Comparison of ENCODE assay signal across 8 cellular contexts in genomic region chr12:93139028-93139665, GRCh38.
DNase-seq lines count a peak whose midpoint lies in the region; ATAC-seq and TF ChIP-seq lines count a peak whose summit lies in the region.

No MANE protein-coding gene starts in this region.

- peaks cover 5% of the 10 kb centered on the region for H3K27me3 Mint-ChIP-seq in activated CD4-positive, alpha-beta T cell treated with anti-CD3 and anti-CD28 coated beads, Interleukin-2, amount 10 ng/mL, durations not matched to agents 24 days and 14 days
- H3K27me3 Mint-ChIP-seq in mesothelial cell of epicardium (ENCODE audit: low read depth), result no peaks in the 10 kb centered on the region

- H3K9me3 Mint-ChIP-seq in activated CD4-positive, alpha-beta T cell treated with anti-CD3 and anti-CD28 coated beads, Interleukin-2, amount 10 ng/mL, durations not matched to agents 24 days and 14 days, result no peaks in the 10 kb centered on the region
- peaks cover 8% of the 10 kb centered on the region for H3K9me3 Mint-ChIP-seq in mesothelial cell of epicardium

- H3K4me1 ChIP-seq in prostate gland (replicated peaks), result peaks cover 11% of the 10 kb centered on the region

- ATAC-seq in GM18502 (IDR thresholded peaks at IDR 0.05; ENCODE audit: poor library complexity, unreplicated experiment), result peak; percentile 64
- peak; percentile 45 for ATAC-seq in GM21576 (IDR thresholded peaks at IDR 0.05; ENCODE audit: unreplicated experiment)

- H3K9me3 ChIP-seq in prostate gland, result no peaks in the 10 kb centered on the region

- H3K27me3 ChIP-seq in HL-60 (ENCODE audit: insufficient read depth, poor library complexity, severe bottlenecking) (no peaks in the 10 kb centered on the region), prostate gland (replicated peaks; ENCODE audit: insufficient read depth) (no peaks in the 10 kb centered on the region)

- H3K36me3 ChIP-seq in prostate gland, result no peaks in the 10 kb centered on the region

- H3K27ac ChIP-seq in HL-60 (replicated peaks) (peak overlapping the region; percentile 98), prostate gland (peak overlapping the region in 1 of 2 donors; percentile 83)

- intact Hi-C loops in activated CD4-positive, alpha-beta T cell treated with anti-CD3 and anti-CD28 coated beads, Interleukin-2, amount 10 ng/mL, durations not matched to agents 24 days and 14 days (cut with micrococcal nuclease), result loop anchor here (5.0 kb wide), 1 partner anchor 42 kb away; no protein-coding TSS in a partner anchor
- intact Hi-C loops in prostate gland (cut with DNase I), result no loop called here

- no peak overlapping the region for H3K4me3 ChIP-seq in HL-60 (replicated peaks; ENCODE audit: insufficient read depth, low read length)
- no peak overlapping the region for H3K4me3 ChIP-seq in prostate gland

- no peak for TF ChIP-seq CTCF in HL-60 (IDR thresholded peaks at IDR 0.05; ENCODE audit: insufficient read depth, low read length)
- no peak for TF ChIP-seq CTCF in mesothelial cell of epicardium (IDR thresholded peaks at IDR 0.05; ENCODE audit: unreplicated experiment)
- no peak for TF ChIP-seq CTCF in prostate gland (IDR thresholded peaks at IDR 0.05)

- no peak for TF ChIP-seq POLR2A in prostate gland (IDR thresholded peaks at IDR 0.05)

- no peak overlapping the region for H3K27ac Mint-ChIP-seq in activated CD4-positive, alpha-beta T cell treated with anti-CD3 and anti-CD28 coated beads, Interleukin-2, amount 10 ng/mL, durations not matched to agents 24 days and 14 days
- no peak overlapping the region for H3K27ac Mint-ChIP-seq in mesothelial cell of epicardium

- H3K4me1 Mint-ChIP-seq in activated CD4-positive, alpha-beta T cell treated with anti-CD3 and anti-CD28 coated beads, Interleukin-2, amount 10 ng/mL, durations not matched to agents 24 days and 14 days, result peaks cover 18% of the 10 kb centered on the region
- peaks cover 17% of the 10 kb centered on the region for H3K4me1 Mint-ChIP-seq in mesothelial cell of epicardium

- 27% methylated on average over 1 of the region's 1 CpG for WGBS in prostate gland

- DNase-seq in HL-60 (ENCODE audit: low read depth in 1 of 2, low spot score in 1 of 2), result peak; percentile 87 to 93
- peak; percentile 88 for DNase-seq in kidney tubule cell (ENCODE audit: low spot score)
- no peak for DNase-seq in activated CD4-positive, alpha-beta T cell treated with anti-CD3 and anti-CD28 coated beads, Interleukin-2, amount 10 ng/mL, durations not matched to agents 24 days and 14 days
- no peak for DNase-seq in mesothelial cell of epicardium (ENCODE audit: low spot score in 2 of 2, unreplicated experiment in 2 of 2)
- no peak for DNase-seq in prostate gland (ENCODE audit: low spot score)
- no peak for DNase-seq in EL

- no peaks in the 10 kb centered on the region for H3K36me3 Mint-ChIP-seq in activated CD4-positive, alpha-beta T cell treated with anti-CD3 and anti-CD28 coated beads, Interleukin-2, amount 10 ng/mL, durations not matched to agents 24 days and 14 days (ENCODE audit: low read depth)
- no peaks in the 10 kb centered on the region for H3K36me3 Mint-ChIP-seq in mesothelial cell of epicardium

- no peak overlapping the region for H3K4me3 Mint-ChIP-seq in activated CD4-positive, alpha-beta T cell treated with anti-CD3 and anti-CD28 coated beads, Interleukin-2, amount 10 ng/mL, durations not matched to agents 24 days and 14 days
- H3K4me3 Mint-ChIP-seq in mesothelial cell of epicardium, result no peak overlapping the region

Comparison
In these comparisons a context has a peak if more than half of its experiments do, and no peak if none do; other contexts are left out.
1. DNase-seq: peak in HL-60 (2 of 2) and kidney tubule cell (single experiment); none in activated CD4-positive, alpha-beta T cell treated with anti-CD3 and anti-CD28 coated beads, Interleukin-2, amount 10 ng/mL, durations not matched to agents 24 days and 14 days (single experiment), mesothelial cell of epicardium (0 of 2), prostate gland (single experiment) and EL (single experiment).